1 cellular context compared by ENCODE assay signal in the genomic region with DNA sequence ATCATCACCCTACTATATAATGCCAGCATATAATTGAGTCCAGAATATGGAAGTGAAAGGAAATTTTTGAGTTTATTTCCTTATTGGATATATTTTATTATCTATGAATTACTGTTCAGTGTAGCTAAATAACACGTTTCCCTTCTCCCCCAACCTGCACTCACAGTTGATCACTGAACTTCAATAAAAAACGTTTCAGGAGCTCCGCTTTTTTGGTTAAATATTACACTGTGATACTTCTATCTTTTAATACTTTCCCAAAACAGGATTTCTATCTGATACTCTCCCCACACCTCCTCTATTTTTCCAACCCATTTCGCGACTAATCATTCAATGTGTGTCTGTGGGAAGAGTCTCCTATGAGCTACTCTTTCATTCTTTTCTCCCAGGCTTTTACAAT.
TF ChIP-seq lines count a peak whose summit lies in the region.

No MANE protein-coding gene starts in this region.

TF ChIP-seq in HepG2, 621 proteins besides CTCF, POLR2A, EP300 and RAD21:
- TF ChIP-seq ZNF557 (CRISPR knock-in tag; IDR thresholded peaks at IDR 0.05) (no peak), PITX1 (CRISPR knock-in tag; IDR thresholded peaks at IDR 0.05) (no peak), NFATC3 (CRISPR knock-in tag; IDR thresholded peaks at IDR 0.05) (no peak), SMYD3 (CRISPR knock-in tag; IDR thresholded peaks at IDR 0.05) (no peak), ETV6 (CRISPR knock-in tag; conservative IDR thresholded peaks at IDR 0.05) (no peak), ZZZ3 (CRISPR knock-in tag; IDR thresholded peaks at IDR 0.05; ENCODE audit: borderline replicate concordance) (no peak), MXD1 (CRISPR knock-in tag; IDR thresholded peaks at IDR 0.05) (no peak), RXRB (CRISPR knock-in tag; IDR thresholded peaks at IDR 0.05; ENCODE audit: borderline replicate concordance) (no peak), ZNF329 (CRISPR knock-in tag; IDR thresholded peaks at IDR 0.05; ENCODE audit: low read depth) (no peak), DMAP1 (CRISPR knock-in tag; IDR thresholded peaks at IDR 0.05) (no peak), PAWR (CRISPR knock-in tag; IDR thresholded peaks at IDR 0.05; ENCODE audit: borderline replicate concordance) (no peak), SCMH1 (CRISPR knock-in tag; IDR thresholded peaks at IDR 0.05; ENCODE audit: borderline replicate concordance) (no peak), GZF1 (CRISPR knock-in tag; IDR thresholded peaks at IDR 0.05) (no peak), ARHGAP35 (CRISPR knock-in tag; IDR thresholded peaks at IDR 0.05; ENCODE audit: borderline replicate concordance) (no peak), RFXAP (CRISPR knock-in tag; IDR thresholded peaks at IDR 0.05; ENCODE audit: borderline replicate concordance) (no peak), PPARG (CRISPR knock-in tag; conservative IDR thresholded peaks at IDR 0.05) (no peak), ZNF503 (CRISPR knock-in tag; IDR thresholded peaks at IDR 0.05) (no peak)
- TF ChIP-seq, protein P1, sequence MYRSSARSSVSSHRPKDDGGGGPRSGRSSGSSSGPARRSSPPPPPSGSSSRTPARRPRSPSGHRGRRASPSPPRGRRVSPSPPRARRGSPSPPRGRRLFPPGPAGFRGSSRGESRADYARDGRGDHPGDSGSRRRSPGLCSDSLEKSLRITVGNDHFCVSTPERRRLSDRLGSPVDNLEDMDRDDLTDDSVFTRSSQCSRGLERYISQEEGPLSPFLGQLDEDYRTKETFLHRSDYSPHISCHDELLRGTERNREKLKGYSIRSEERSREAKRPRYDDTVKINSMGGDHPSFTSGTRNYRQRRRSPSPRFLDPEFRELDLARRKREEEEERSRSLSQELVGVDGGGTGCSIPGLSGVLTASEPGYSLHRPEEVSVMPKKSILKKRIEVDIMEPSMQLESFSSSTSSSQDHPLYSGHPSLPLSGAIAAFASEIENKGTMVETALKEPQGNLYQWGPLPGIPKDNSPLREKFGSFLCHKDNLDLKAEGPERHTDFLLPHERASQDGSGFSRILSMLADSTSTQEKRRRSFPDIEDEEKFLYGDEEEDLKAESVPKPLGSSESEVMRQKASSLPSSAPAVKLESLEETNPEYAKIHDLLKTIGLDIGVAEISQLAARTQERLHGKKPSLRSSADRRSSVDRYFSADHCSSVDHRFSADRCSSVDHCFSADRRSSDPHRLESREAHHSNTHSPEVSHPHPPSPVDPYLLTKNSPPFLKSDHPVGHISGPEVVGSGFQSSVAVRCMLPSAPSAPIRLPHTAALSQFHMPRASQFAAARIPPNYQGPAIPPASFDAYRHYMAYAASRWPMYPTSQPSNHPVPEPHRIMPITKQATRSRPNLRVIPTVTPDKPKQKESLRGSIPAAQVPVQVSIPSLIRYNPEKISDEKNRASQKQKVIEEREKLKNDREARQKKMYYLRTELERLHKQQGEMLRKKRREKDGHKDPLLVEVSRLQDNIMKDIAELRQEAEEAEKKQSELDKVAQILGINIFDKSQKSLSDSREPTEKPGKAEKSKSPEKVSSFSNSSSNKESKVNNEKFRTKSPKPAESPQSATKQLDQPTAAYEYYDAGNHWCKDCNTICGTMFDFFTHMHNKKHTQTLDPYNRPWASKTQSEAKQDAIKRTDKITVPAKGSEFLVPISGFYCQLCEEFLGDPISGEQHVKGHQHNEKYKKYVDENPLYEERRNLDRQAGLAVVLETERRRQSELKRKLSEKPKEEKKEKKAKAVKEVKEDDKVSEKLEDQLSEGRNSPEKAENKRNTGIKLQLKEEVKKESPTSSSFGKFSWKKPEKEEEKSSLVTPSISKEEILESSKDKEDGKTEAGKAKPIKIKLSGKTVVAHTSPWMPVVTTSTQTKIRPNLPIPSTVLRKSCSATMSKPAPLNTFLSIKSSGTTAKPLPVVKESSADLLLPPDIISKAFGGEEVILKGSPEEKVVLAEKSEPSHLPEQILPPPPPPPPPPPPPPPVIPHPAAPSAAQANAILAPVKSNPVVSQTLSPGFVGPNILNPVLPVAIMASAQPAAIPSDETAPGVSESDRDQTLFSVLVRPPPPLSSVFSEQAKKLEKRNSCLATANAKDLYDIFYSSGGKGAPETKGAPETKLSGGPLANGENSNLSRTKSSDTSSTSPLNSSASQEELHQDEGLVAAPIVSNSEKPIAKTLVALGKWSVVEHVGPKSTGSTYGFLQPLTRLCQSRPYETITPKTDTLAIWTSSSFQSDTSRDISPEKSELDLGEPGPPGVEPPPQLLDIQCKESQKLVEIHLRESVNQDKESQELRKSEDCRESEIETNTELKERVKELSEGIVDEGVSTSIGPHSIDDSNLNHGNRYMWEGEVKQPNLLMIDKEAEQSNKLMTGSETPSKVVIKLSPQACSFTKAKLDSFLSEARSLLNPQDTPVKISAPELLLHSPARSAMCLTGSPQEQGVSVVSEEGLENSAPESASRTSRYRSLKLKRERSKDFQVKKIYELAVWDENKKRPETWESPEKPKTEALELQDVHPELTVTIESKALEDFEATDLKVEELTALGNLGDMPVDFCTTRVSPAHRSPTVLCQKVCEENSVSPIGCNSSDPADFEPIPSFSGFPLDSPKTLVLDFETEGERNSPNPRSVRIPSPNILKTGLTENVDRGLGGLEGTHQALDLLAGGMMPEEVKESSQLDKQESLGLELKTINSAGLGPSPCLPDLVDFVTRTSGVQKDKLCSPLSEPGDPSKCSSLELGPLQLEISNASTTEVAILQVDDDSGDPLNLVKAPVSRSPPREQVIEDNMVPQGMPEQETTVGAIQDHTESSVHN (CRISPR knock-in tag; IDR thresholded peaks at IDR 0.05), result no peak
- TF ChIP-seq, protein P2, sequence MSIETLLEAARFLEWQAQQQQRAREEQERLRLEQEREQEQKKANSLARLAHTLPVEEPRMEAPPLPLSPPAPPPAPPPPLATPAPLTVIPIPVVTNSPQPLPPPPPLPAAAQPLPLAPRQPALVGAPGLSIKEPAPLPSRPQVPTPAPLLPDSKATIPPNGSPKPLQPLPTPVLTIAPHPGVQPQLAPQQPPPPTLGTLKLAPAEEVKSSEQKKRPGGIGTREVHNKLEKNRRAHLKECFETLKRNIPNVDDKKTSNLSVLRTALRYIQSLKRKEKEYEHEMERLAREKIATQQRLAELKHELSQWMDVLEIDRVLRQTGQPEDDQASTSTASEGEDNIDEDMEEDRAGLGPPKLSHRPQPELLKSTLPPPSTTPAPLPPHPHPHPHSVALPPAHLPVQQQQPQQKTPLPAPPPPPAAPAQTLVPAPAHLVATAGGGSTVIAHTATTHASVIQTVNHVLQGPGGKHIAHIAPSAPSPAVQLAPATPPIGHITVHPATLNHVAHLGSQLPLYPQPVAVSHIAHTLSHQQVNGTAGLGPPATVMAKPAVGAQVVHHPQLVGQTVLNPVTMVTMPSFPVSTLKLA (IDR thresholded peaks at IDR 0.05), result no peak
- TF ChIP-seq, protein P3, sequence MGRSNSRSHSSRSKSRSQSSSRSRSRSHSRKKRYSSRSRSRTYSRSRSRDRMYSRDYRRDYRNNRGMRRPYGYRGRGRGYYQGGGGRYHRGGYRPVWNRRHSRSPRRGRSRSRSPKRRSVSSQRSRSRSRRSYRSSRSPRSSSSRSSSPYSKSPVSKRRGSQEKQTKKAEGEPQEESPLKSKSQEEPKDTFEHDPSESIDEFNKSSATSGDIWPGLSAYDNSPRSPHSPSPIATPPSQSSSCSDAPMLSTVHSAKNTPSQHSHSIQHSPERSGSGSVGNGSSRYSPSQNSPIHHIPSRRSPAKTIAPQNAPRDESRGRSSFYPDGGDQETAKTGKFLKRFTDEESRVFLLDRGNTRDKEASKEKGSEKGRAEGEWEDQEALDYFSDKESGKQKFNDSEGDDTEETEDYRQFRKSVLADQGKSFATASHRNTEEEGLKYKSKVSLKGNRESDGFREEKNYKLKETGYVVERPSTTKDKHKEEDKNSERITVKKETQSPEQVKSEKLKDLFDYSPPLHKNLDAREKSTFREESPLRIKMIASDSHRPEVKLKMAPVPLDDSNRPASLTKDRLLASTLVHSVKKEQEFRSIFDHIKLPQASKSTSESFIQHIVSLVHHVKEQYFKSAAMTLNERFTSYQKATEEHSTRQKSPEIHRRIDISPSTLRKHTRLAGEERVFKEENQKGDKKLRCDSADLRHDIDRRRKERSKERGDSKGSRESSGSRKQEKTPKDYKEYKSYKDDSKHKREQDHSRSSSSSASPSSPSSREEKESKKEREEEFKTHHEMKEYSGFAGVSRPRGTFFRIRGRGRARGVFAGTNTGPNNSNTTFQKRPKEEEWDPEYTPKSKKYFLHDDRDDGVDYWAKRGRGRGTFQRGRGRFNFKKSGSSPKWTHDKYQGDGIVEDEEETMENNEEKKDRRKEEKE (IDR thresholded peaks at IDR 0.05), result no peak
